Comparison of ENCODE assay signal across 8 cellular contexts in genomic region chr1:25800538-25801377, GRCh38. TPM values are rescaled to one million over a fixed set of nuclear protein-coding genes. Genes with fewer than 3 reads are reported as not detected.
A peak's percentile ranks its signal among the peaks of the same experiment; 100 is the strongest.
DNase-seq lines count a peak whose midpoint lies in the region; ATAC-seq lines count a peak whose summit lies in the region.

No MANE protein-coding gene starts in this region.

- intact Hi-C loops in activated T-helper 2 cell treated with anti-CD3 and anti-CD28 coated beads, Interferon-gamma antibody, Interleukin-2, Interleukin-4, amounts not matched to agents 10 μg/mL and 5 μg/mL and 100 μg/mL, durations not matched to agents 14 hours and 24 hours and 36 hours (cut with micrococcal nuclease), result no loop called here

- DNase-seq in DMS53 (lab: John Stamatoyannopoulos, UW) (peak; percentile 39), DMS53 treated with DMSO at 0.1 percent for 48 hours (lab: John Stamatoyannopoulos, UW; ENCODE audit: unreplicated experiment) (no peak), KG1 (lab: John Stamatoyannopoulos, UW) (no peak), cerebellum (ENCODE audit: low spot score) (no peak)
- no peak for DNase-seq in activated T-helper 2 cell treated with anti-CD3 and anti-CD28 coated beads, Interferon-gamma antibody, Interleukin-2, Interleukin-4, amounts not matched to agents 10 μg/mL and 5 μg/mL and 100 μg/mL, durations not matched to agents 14 hours and 24 hours and 36 hours (ENCODE audit: low spot score)
- no peak for DNase-seq in stimulated activated naive B cell treated with anti-CD40 and anti-IgM and Interleukin-4, amounts not matched to agents 10 μg/mL and 1 μg/mL and 100 μg/mL, for 72 hours

- H3K36me3 Mint-ChIP-seq in activated T-helper 2 cell treated with anti-CD3 and anti-CD28 coated beads, Interferon-gamma antibody, Interleukin-2, Interleukin-4, amounts not matched to agents 10 μg/mL and 5 μg/mL and 100 μg/mL, durations not matched to agents 14 hours and 24 hours and 36 hours (ENCODE audit: low read depth), result no peaks in the 10 kb centered on the region
- peaks cover 2 to 5% of the 10 kb centered on the region in 2 donors for H3K36me3 Mint-ChIP-seq in stimulated activated naive B cell treated with anti-CD40 and anti-IgM and Interleukin-4, amounts not matched to agents 10 μg/mL and 1 μg/mL and 100 μg/mL, for 72 hours

- no peak overlapping the region for H3K27ac Mint-ChIP-seq in activated T-helper 2 cell treated with anti-CD3 and anti-CD28 coated beads, Interferon-gamma antibody, Interleukin-2, Interleukin-4, amounts not matched to agents 10 μg/mL and 5 μg/mL and 100 μg/mL, durations not matched to agents 14 hours and 24 hours and 36 hours
- H3K27ac Mint-ChIP-seq in stimulated activated naive B cell treated with anti-CD40 and anti-IgM and Interleukin-4, amounts not matched to agents 10 μg/mL and 1 μg/mL and 100 μg/mL, for 72 hours, result peak overlapping the region; percentile 31

- peak overlapping the region; percentile 76 for H3K4me3 Mint-ChIP-seq in activated T-helper 2 cell treated with anti-CD3 and anti-CD28 coated beads, Interferon-gamma antibody, Interleukin-2, Interleukin-4, amounts not matched to agents 10 μg/mL and 5 μg/mL and 100 μg/mL, durations not matched to agents 14 hours and 24 hours and 36 hours (ENCODE audit: low read depth)
- peak overlapping the region; percentile 78 to 81 for H3K4me3 Mint-ChIP-seq in stimulated activated naive B cell treated with anti-CD40 and anti-IgM and Interleukin-4, amounts not matched to agents 10 μg/mL and 1 μg/mL and 100 μg/mL, for 72 hours

- ATAC-seq in stimulated activated naive B cell treated with anti-CD40 and anti-IgM and Interleukin-4, amounts not matched to agents 10 μg/mL and 1 μg/mL and 100 μg/mL, for 72 hours (replicated peaks), result no peak
- no peak for ATAC-seq in GM21360 (IDR thresholded peaks at IDR 0.05; ENCODE audit: unreplicated experiment)

- H3K4me3 ChIP-seq in iPS-11a (ENCODE audit: low read depth, low read length), result peak overlapping the region; percentile 39

- no peaks in the 10 kb centered on the region for H3K9me3 Mint-ChIP-seq in activated T-helper 2 cell treated with anti-CD3 and anti-CD28 coated beads, Interferon-gamma antibody, Interleukin-2, Interleukin-4, amounts not matched to agents 10 μg/mL and 5 μg/mL and 100 μg/mL, durations not matched to agents 14 hours and 24 hours and 36 hours
- H3K9me3 Mint-ChIP-seq in stimulated activated naive B cell treated with anti-CD40 and anti-IgM and Interleukin-4, amounts not matched to agents 10 μg/mL and 1 μg/mL and 100 μg/mL, for 72 hours, result no peaks in the 10 kb centered on the region

- H3K4me1 Mint-ChIP-seq in activated T-helper 2 cell treated with anti-CD3 and anti-CD28 coated beads, Interferon-gamma antibody, Interleukin-2, Interleukin-4, amounts not matched to agents 10 μg/mL and 5 μg/mL and 100 μg/mL, durations not matched to agents 14 hours and 24 hours and 36 hours (ENCODE audit: low read depth), result peaks cover 29% of the 10 kb centered on the region
- peaks cover 38 to 51% of the 10 kb centered on the region in 2 donors for H3K4me1 Mint-ChIP-seq in stimulated activated naive B cell treated with anti-CD40 and anti-IgM and Interleukin-4, amounts not matched to agents 10 μg/mL and 1 μg/mL and 100 μg/mL, for 72 hours

- peaks cover 35% of the 10 kb centered on the region for H3K27me3 Mint-ChIP-seq in activated T-helper 2 cell treated with anti-CD3 and anti-CD28 coated beads, Interferon-gamma antibody, Interleukin-2, Interleukin-4, amounts not matched to agents 10 μg/mL and 5 μg/mL and 100 μg/mL, durations not matched to agents 14 hours and 24 hours and 36 hours (ENCODE audit: low read depth)
- peaks cover 0 to 4% of the 10 kb centered on the region in 2 donors for H3K27me3 Mint-ChIP-seq in stimulated activated naive B cell treated with anti-CD40 and anti-IgM and Interleukin-4, amounts not matched to agents 10 μg/mL and 1 μg/mL and 100 μg/mL, for 72 hours

RNA-seq across cellular contexts. Expression of gene SELENON, which starts 0.8 kb away (rescaled TPM):
- total RNA-seq in activated T-helper 2 cell treated with anti-CD3 and anti-CD28 coated beads, Interferon-gamma antibody, Interleukin-2, Interleukin-4, amounts not matched to agents 10 μg/mL and 5 μg/mL and 100 μg/mL, durations not matched to agents 14 hours and 24 hours and 36 hours, result 8.0 and 8.2 TPM in 2 replicates
- 21.6 TPM for total RNA-seq in cerebellum

RNA-seq across cellular contexts. Expression of gene MTFR1L, which starts 19.0 kb away (rescaled TPM):
- total RNA-seq in activated T-helper 2 cell treated with anti-CD3 and anti-CD28 coated beads, Interferon-gamma antibody, Interleukin-2, Interleukin-4, amounts not matched to agents 10 μg/mL and 5 μg/mL and 100 μg/mL, durations not matched to agents 14 hours and 24 hours and 36 hours, result 29.6 and 30.0 TPM in 2 replicates
- total RNA-seq in cerebellum, result 39.0 TPM

RNA-seq across cellular contexts. Expression of gene AUNIP, which starts 58.5 kb away (rescaled TPM):
- 9.5 and 10.9 TPM in 2 replicates for total RNA-seq in activated T-helper 2 cell treated with anti-CD3 and anti-CD28 coated beads, Interferon-gamma antibody, Interleukin-2, Interleukin-4, amounts not matched to agents 10 μg/mL and 5 μg/mL and 100 μg/mL, durations not matched to agents 14 hours and 24 hours and 36 hours
- 1.9 TPM for total RNA-seq in cerebellum
